Comparison of ENCODE assay signal across 2 cellular contexts in genomic region chr12:57646659-57647049, GRCh38. TPM values are rescaled to one million over a fixed set of nuclear protein-coding genes. Genes with fewer than 3 reads are reported as not detected.
"Had no signal": no experiment of that assay in that cellular context is flagged by ENCODE, and none has a peak within 500 bp of the region (broad histone marks: within the 10 kb centered on the region; RNA-seq: fewer than 3 reads in every experiment).

No MANE protein-coding gene starts in this region.

RNA-seq across cellular contexts. Expression of gene B4GALNT1, which starts 13.7 kb away (rescaled TPM):
- polyA plus RNA-seq: IgD-negative memory B cell had no signal

RNA-seq across cellular contexts. Expression of gene ARHGEF25, which starts 35.4 kb away (rescaled TPM):
- polyA plus RNA-seq: IgD-negative memory B cell had no signal

RNA-seq across cellular contexts. Expression of gene DTX3, which starts 42.0 kb away (rescaled TPM):
- total RNA-seq: HT-29 had no signal
